ENCODE assay signal across 1 cellular context in genomic region chr6:46733410-46733809, GRCh38.
TF ChIP-seq lines count a peak whose summit lies in the region.

No MANE protein-coding gene starts in this region.

TF ChIP-seq in HEK293, 187 proteins besides CTCF, POLR2A, EP300 and RAD21:
- TF ChIP-seq ZNF530 (tag by site-specific recombination; IDR thresholded peaks at IDR 0.05; ENCODE audit: low read depth) (no peak), ZNF677 (tag by site-specific recombination; IDR thresholded peaks at IDR 0.05) (no peak), ZNF600 (tag by site-specific recombination; IDR thresholded peaks at IDR 0.05) (no peak), ZNF610 (tag by site-specific recombination; IDR thresholded peaks at IDR 0.05; ENCODE audit: borderline replicate concordance) (no peak), PRDM1 (tag by site-specific recombination; IDR thresholded peaks at IDR 0.05) (peak; percentile 69), ZNF518A (tag by site-specific recombination; conservative IDR thresholded peaks at IDR 0.05; ENCODE audit: low read depth) (no peak)
